In the genomic region with DNA sequence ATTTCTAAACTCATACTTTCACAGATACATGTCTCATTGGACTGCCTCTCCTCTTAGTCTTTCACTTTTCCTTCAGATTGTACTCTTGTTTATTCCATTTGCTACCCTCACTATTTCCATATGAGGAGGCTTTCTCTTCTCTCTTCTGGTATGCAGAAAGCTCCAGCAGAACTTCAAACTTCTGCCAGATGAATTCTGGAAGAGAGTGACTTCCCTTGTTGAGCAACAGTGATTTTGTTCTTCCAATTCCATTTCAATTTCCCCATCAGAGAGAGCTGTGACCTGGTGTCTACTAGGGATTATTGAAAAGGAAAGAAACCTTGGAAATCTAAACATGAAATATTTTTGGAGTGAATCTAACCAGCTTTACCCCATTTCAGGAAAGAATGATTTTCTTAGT, we compare ENCODE assay signal across 14 cellular contexts.
"Had no signal": no experiment of that assay in that cellular context is flagged by ENCODE, and none has a peak within 500 bp of the region (broad histone marks: within the 10 kb centered on the region; RNA-seq: fewer than 3 reads in every experiment).

No MANE protein-coding gene starts in this region.

- H3K36me3 Mint-ChIP-seq: activated naive CD4-positive, alpha-beta T cell treated with anti-CD3 and anti-CD28 coated beads, Interleukin-2, amount 10 ng/mL, durations not matched to agents 7 days and 5 days; stimulated activated effector memory CD8-positive, alpha-beta T cell treated with anti-CD3 and anti-CD28 coated beads, Interleukin-12 subunit alpha, Interleukin-12 subunit beta, amount 100 ng/mL, for 72 hours had no signal

- H3K4me3 ChIP-seq: adrenal gland, pancreas, skin epidermis, tibial nerve had no signal

- H3K27ac ChIP-seq: adrenal gland, pancreas, tibial nerve had no signal

- H3K27ac Mint-ChIP-seq: activated CD4-positive, alpha-beta T cell treated with anti-CD3 and anti-CD28 coated beads, Interleukin-2, amount 10 ng/mL, durations not matched to agents 7 days and 5 days; activated naive CD4-positive, alpha-beta T cell treated with anti-CD3 and anti-CD28 coated beads, Interleukin-2, amount 10 ng/mL, durations not matched to agents 7 days and 5 days; activated T-helper 2 cell treated with anti-CD3 and anti-CD28 coated beads, Interferon-gamma antibody, Interleukin-2, Interleukin-4, amounts not matched to agents 10 μg/mL and 5 μg/mL and 100 μg/mL, durations not matched to agents 14 hours and 24 hours and 36 hours; stimulated activated effector memory CD8-positive, alpha-beta T cell treated with anti-CD3 and anti-CD28 coated beads, Interleukin-12 subunit alpha, Interleukin-12 subunit beta, amount 100 ng/mL, for 72 hours; T-helper 17 cell had no signal

- H3K9me3 ChIP-seq: adrenal gland, pancreas, tibial nerve had no signal

- H3K27me3 Mint-ChIP-seq: activated CD4-positive, alpha-beta T cell treated with anti-CD3 and anti-CD28 coated beads, Interleukin-2, amount 10 ng/mL, durations not matched to agents 7 days and 5 days; activated naive CD4-positive, alpha-beta T cell treated with anti-CD3 and anti-CD28 coated beads, Interleukin-2, amount 10 ng/mL, durations not matched to agents 7 days and 5 days; T-helper 17 cell had no signal

- H3K4me1 Mint-ChIP-seq: activated CD4-positive, alpha-beta T cell treated with anti-CD3 and anti-CD28 coated beads, Interleukin-2, amount 10 ng/mL, durations not matched to agents 7 days and 5 days; activated naive CD4-positive, alpha-beta T cell treated with anti-CD3 and anti-CD28 coated beads, Interleukin-2, amount 10 ng/mL, durations not matched to agents 7 days and 5 days; stimulated activated effector memory CD8-positive, alpha-beta T cell treated with anti-CD3 and anti-CD28 coated beads, Interleukin-12 subunit alpha, Interleukin-12 subunit beta, amount 100 ng/mL, for 72 hours; T-helper 17 cell had no signal

- H3K4me1 ChIP-seq: adrenal gland, pancreas, tibial nerve had no signal

- H3K4me3 Mint-ChIP-seq: activated CD4-positive, alpha-beta T cell treated with anti-CD3 and anti-CD28 coated beads, Interleukin-2, amount 10 ng/mL, durations not matched to agents 7 days and 5 days; activated naive CD4-positive, alpha-beta T cell treated with anti-CD3 and anti-CD28 coated beads, Interleukin-2, amount 10 ng/mL, durations not matched to agents 7 days and 5 days; stimulated activated effector memory CD8-positive, alpha-beta T cell treated with anti-CD3 and anti-CD28 coated beads, Interleukin-12 subunit alpha, Interleukin-12 subunit beta, amount 100 ng/mL, for 72 hours; T-helper 17 cell had no signal

- H3K27me3 ChIP-seq: adrenal gland, pancreas, tibial nerve had no signal

- H3K36me3 ChIP-seq: adrenal gland, pancreas, tibial nerve had no signal

- H3K9me3 Mint-ChIP-seq: activated naive CD4-positive, alpha-beta T cell treated with anti-CD3 and anti-CD28 coated beads, Interleukin-2, amount 10 ng/mL, durations not matched to agents 7 days and 5 days had no signal

- DNase-seq: activated CD4-positive, alpha-beta T cell treated with anti-CD3 and anti-CD28 coated beads, Interleukin-2, amount 10 ng/mL, durations not matched to agents 7 days and 5 days; activated CD4-positive, CD25-positive, alpha-beta regulatory T cell; activated naive CD4-positive, alpha-beta T cell treated with anti-CD3 and anti-CD28 coated beads, Interleukin-2, amount 10 ng/mL, durations not matched to agents 7 days and 5 days; activated T-cell treated with anti-CD3 and anti-CD28 coated beads for 4 hours; adrenal gland; central memory CD4-positive, alpha-beta T cell; dermis blood vessel endothelial cell; erythroblast; pancreas; T-helper 17 cell had no signal
